ENCODE assay signal across 21 cellular contexts in genomic region chr13:44385401-44385800, GRCh38.
"Had no signal": no experiment of that assay in that cellular context is flagged by ENCODE, and none has a peak within 500 bp of the region (broad histone marks: within the 10 kb centered on the region; RNA-seq: fewer than 3 reads in every experiment).

No MANE protein-coding gene starts in this region.

- ATAC-seq: activated CD4-positive, alpha-beta T cell treated with anti-CD3 and anti-CD28 coated beads for 36 hours; activated T-cell treated with anti-CD3 and anti-CD28 coated beads, Interleukin-2, amount 50 U/mL, for 4 hours had no signal

- DNase-seq: activated B cell treated with CpG ODN at 0.5 μM for 24 hours; activated CD4-positive, alpha-beta T cell treated with anti-CD3 and anti-CD28 coated beads for 36 hours; activated CD4-positive, alpha-beta T cell treated with anti-CD3 and anti-CD28 coated beads, Interleukin-2, amount 50 U/mL, for 48 hours; activated CD8-positive, alpha-beta memory T cell treated with anti-CD3 and anti-CD28 coated beads, Interleukin-2, amount 50 U/mL, for 48 hours; activated naive CD4-positive, alpha-beta T cell treated with anti-CD3 and anti-CD28 coated beads for 36 hours; activated T-cell treated with anti-CD3 and anti-CD28 coated beads, Interleukin-2, amount 50 U/mL, for 4 hours; glutamatergic neuron; hypothalamus; mesendoderm; naive B cell; occipital lobe; sigmoid colon; stimulated activated CD4-positive, alpha-beta T cell treated with anti-CD3 and anti-CD28 coated beads, Interleukin-15, amount 100 ng/mL, for 24 hours; stomach; T1000; transverse colon had no signal

- H3K4me3 Mint-ChIP-seq: activated B cell treated with CpG ODN at 0.5 μM for 24 hours; activated CD4-positive, alpha-beta T cell treated with anti-CD3 and anti-CD28 coated beads for 36 hours; activated naive CD4-positive, alpha-beta T cell treated with anti-CD3 and anti-CD28 coated beads for 36 hours; activated T-cell treated with anti-CD3 and anti-CD28 coated beads, Interleukin-2, amount 50 U/mL, for 4 hours; naive B cell; stimulated activated memory B cell treated with anti-CD40 and anti-IgM and Interleukin-4, amounts not matched to agents 10 μg/mL and 1 μg/mL and 100 μg/mL, for 72 hours; T-helper 1 cell treated with Interleukin-12 subunit alpha and Interleukin-12 subunit beta and Interleukin-4 antibody, amounts not matched to agents 30 μg/mL and 1 μg/mL, for 36 hours had no signal

- H3K27me3 ChIP-seq: sigmoid colon, stomach, suprapubic skin, transverse colon had no signal

- H3K27ac Mint-ChIP-seq: activated B cell treated with CpG ODN at 0.5 μM for 24 hours; activated CD4-positive, alpha-beta T cell treated with anti-CD3 and anti-CD28 coated beads for 36 hours; activated naive CD4-positive, alpha-beta T cell treated with anti-CD3 and anti-CD28 coated beads for 36 hours; stimulated activated memory B cell treated with anti-CD40 and anti-IgM and Interleukin-4, amounts not matched to agents 10 μg/mL and 1 μg/mL and 100 μg/mL, for 72 hours; T-helper 1 cell treated with Interleukin-12 subunit alpha and Interleukin-12 subunit beta and Interleukin-4 antibody, amounts not matched to agents 30 μg/mL and 1 μg/mL, for 36 hours had no signal

- H3K36me3 Mint-ChIP-seq: naive B cell; stimulated activated memory B cell treated with anti-CD40 and anti-IgM and Interleukin-4, amounts not matched to agents 10 μg/mL and 1 μg/mL and 100 μg/mL, for 72 hours had no signal

- H3K9me3 Mint-ChIP-seq: activated B cell treated with CpG ODN at 0.5 μM for 24 hours; activated naive CD4-positive, alpha-beta T cell treated with anti-CD3 and anti-CD28 coated beads for 36 hours; activated T-cell treated with anti-CD3 and anti-CD28 coated beads, Interleukin-2, amount 50 U/mL, for 4 hours; naive B cell; stimulated activated memory B cell treated with anti-CD40 and anti-IgM and Interleukin-4, amounts not matched to agents 10 μg/mL and 1 μg/mL and 100 μg/mL, for 72 hours; T-helper 1 cell treated with Interleukin-12 subunit alpha and Interleukin-12 subunit beta and Interleukin-4 antibody, amounts not matched to agents 30 μg/mL and 1 μg/mL, for 36 hours had no signal

- H3K27ac ChIP-seq: epithelial cell of prostate, sigmoid colon, stomach, suprapubic skin, transverse colon had no signal

- H3K27me3 Mint-ChIP-seq: activated B cell treated with CpG ODN at 0.5 μM for 24 hours; activated CD4-positive, alpha-beta T cell treated with anti-CD3 and anti-CD28 coated beads for 36 hours had no signal

- H3K4me3 ChIP-seq: sigmoid colon, smooth muscle cell, stomach, suprapubic skin, transverse colon had no signal

- H3K4me1 ChIP-seq: sigmoid colon had no signal

- H3K9me3 ChIP-seq: sigmoid colon, stomach, suprapubic skin, transverse colon had no signal

- H3K4me1 Mint-ChIP-seq: activated CD4-positive, alpha-beta T cell treated with anti-CD3 and anti-CD28 coated beads for 36 hours; stimulated activated memory B cell treated with anti-CD40 and anti-IgM and Interleukin-4, amounts not matched to agents 10 μg/mL and 1 μg/mL and 100 μg/mL, for 72 hours had no signal

- H3K36me3 ChIP-seq: sigmoid colon, suprapubic skin, transverse colon had no signal
